ENCODE assay signal across 19 cellular contexts in genomic region chr10:60760711-60761210, GRCh38. TPM values are rescaled to one million over a fixed set of nuclear protein-coding genes. Genes with fewer than 3 reads are reported as not detected.
"Had no signal": no experiment of that assay in that cellular context is flagged by ENCODE, and none has a peak within 500 bp of the region (broad histone marks: within the 10 kb centered on the region; RNA-seq: fewer than 3 reads in every experiment).

No MANE protein-coding gene starts in this region.

- H3K27ac Mint-ChIP-seq: activated T-helper 1 cell treated with anti-CD3 and anti-CD28 coated beads, Interleukin-12 subunit alpha, Interleukin-12 subunit beta, Interleukin-2, Interleukin-4 antibody, amounts not matched to agents 30 ng/mL and 10 ng/mL and 1 ng/mL, durations not matched to agents 14 hours and 24 hours and 36 hours; effector memory CD8-positive, alpha-beta T cell; natural killer cell; stimulated activated naive B cell treated with anti-CD40 and anti-IgM and Interleukin-4, amounts not matched to agents 10 μg/mL and 1 μg/mL and 100 μg/mL, for 72 hours; T-cell had no signal

- H3K27ac ChIP-seq: ascending aorta, left lung, right atrium auricular region, transverse colon had no signal

- DNase-seq: activated CD4-positive, alpha-beta T cell treated with anti-CD3 and anti-CD28 coated beads, Interleukin-2, amount 50 U/mL, for 1 hour; activated naive CD4-positive, alpha-beta T cell; dermis blood vessel endothelial cell; effector memory CD8-positive, alpha-beta T cell; islet precursor cell; left lung; natural killer cell; nucleus accumbens; posterior cingulate gyrus; stimulated activated CD4-positive, alpha-beta T cell treated with anti-CD3 and anti-CD28 coated beads, Interleukin-15, amount 100 ng/mL, for 24 hours; stimulated activated CD4-positive, alpha-beta T cell treated with anti-CD3 and anti-CD28 coated beads, Interleukin-4, amount 100 ng/mL, for 1 hour; stimulated activated naive B cell treated with anti-CD40 and anti-IgM and Interleukin-4, amounts not matched to agents 10 μg/mL and 1 μg/mL and 100 μg/mL, for 72 hours; T-cell; T-helper 9 cell; transverse colon had no signal

- H3K36me3 ChIP-seq: ascending aorta, left lung, right atrium auricular region, transverse colon had no signal

- H3K4me3 ChIP-seq: ascending aorta, left lung, right atrium auricular region, transverse colon had no signal

- H3K9me3 Mint-ChIP-seq: effector memory CD8-positive, alpha-beta T cell; natural killer cell; stimulated activated naive B cell treated with anti-CD40 and anti-IgM and Interleukin-4, amounts not matched to agents 10 μg/mL and 1 μg/mL and 100 μg/mL, for 72 hours; T-cell had no signal

- H3K4me3 Mint-ChIP-seq: activated T-helper 1 cell treated with anti-CD3 and anti-CD28 coated beads, Interleukin-12 subunit alpha, Interleukin-12 subunit beta, Interleukin-2, Interleukin-4 antibody, amounts not matched to agents 30 ng/mL and 10 ng/mL and 1 ng/mL, durations not matched to agents 14 hours and 24 hours and 36 hours; effector memory CD8-positive, alpha-beta T cell; natural killer cell; stimulated activated naive B cell treated with anti-CD40 and anti-IgM and Interleukin-4, amounts not matched to agents 10 μg/mL and 1 μg/mL and 100 μg/mL, for 72 hours; T-cell had no signal

- H3K36me3 Mint-ChIP-seq: natural killer cell; stimulated activated naive B cell treated with anti-CD40 and anti-IgM and Interleukin-4, amounts not matched to agents 10 μg/mL and 1 μg/mL and 100 μg/mL, for 72 hours; T-cell had no signal

- H3K4me1 ChIP-seq: ascending aorta, left lung, right atrium auricular region, transverse colon had no signal

- H3K4me1 Mint-ChIP-seq: natural killer cell; stimulated activated naive B cell treated with anti-CD40 and anti-IgM and Interleukin-4, amounts not matched to agents 10 μg/mL and 1 μg/mL and 100 μg/mL, for 72 hours had no signal

- ATAC-seq: activated CD4-positive, CD25-positive, alpha-beta regulatory T cell treated with anti-CD3 and anti-CD28 coated beads, Interleukin-2, amount 50 U/mL, for 24 hours; effector memory CD8-positive, alpha-beta T cell; left lung; natural killer cell; stimulated activated naive B cell treated with anti-CD40 and anti-IgM and Interleukin-4, amounts not matched to agents 10 μg/mL and 1 μg/mL and 100 μg/mL, for 72 hours; T-cell had no signal

- H3K9me3 ChIP-seq: ascending aorta, left lung, right atrium auricular region, transverse colon had no signal

- H3K27me3 ChIP-seq: ascending aorta, left lung, right atrium auricular region, transverse colon had no signal

RNA-seq across cellular contexts. Expression of gene CDK1, which starts 17.5 kb away (rescaled TPM):
- total RNA-seq: ascending aorta had no signal
